In the genomic region with DNA sequence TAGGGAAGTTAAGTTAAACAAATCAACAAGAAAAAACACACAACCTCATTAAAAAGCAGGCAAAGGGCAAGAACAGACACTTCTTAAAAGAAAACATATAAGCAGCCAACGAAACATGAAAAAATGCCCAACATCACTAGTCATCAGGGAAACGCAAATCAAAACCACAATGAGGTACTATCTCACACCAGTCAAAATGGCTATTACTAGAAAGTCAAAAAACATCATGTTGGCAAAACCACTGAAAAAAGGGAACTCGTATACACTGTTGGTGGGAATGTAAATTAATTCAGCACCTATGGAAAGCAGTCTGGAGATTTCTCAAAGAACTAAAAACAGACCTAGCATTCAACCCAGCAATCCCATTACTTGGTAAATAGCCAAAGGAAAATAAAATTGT, we compare ENCODE assay signal across 18 cellular contexts. TPM values are rescaled to one million over a fixed set of nuclear protein-coding genes. Genes with fewer than 3 reads are reported as not detected.
DNase-seq lines count a peak whose midpoint lies in the region; ATAC-seq and TF ChIP-seq lines count a peak whose summit lies in the region.
"Had no signal": no experiment of that assay in that cellular context is flagged by ENCODE, and none has a peak within 500 bp of the region (broad histone marks: within the 10 kb centered on the region; RNA-seq: fewer than 3 reads in every experiment).

No MANE protein-coding gene starts in this region.

- no peak overlapping the region for H3K4me3 ChIP-seq in PC-3 (ENCODE audit: low read length)
- H3K4me3 ChIP-seq in epithelial cell of esophagus (ENCODE audit: low read length): no peak overlapping the region
- H3K4me3 ChIP-seq: cardiac muscle cell had no signal

- no peaks in the 10 kb centered on the region for H3K27me3 ChIP-seq in PC-3 (ENCODE audit: low read length)
- H3K27me3 ChIP-seq: cardiac muscle cell had no signal

- no peaks in the 10 kb centered on the region for H4K20me1 ChIP-seq in PC-3 (ENCODE audit: low read length)

- no peak overlapping the region for H3K9ac ChIP-seq in PC-3 (ENCODE audit: low read length)

- H3K27ac ChIP-seq in PC-3 (ENCODE audit: low read length): peak overlapping the region; percentile 81
- H3K27ac ChIP-seq: cardiac muscle cell had no signal

- no peak overlapping the region for H2AFZ ChIP-seq in PC-3 (ENCODE audit: low read length)

- no peaks in the 10 kb centered on the region for H3K36me3 ChIP-seq in PC-3 (ENCODE audit: low read depth, low read length)
- H3K36me3 ChIP-seq: cardiac muscle cell had no signal

- no peak overlapping the region for H3K4me3 Mint-ChIP-seq in naive B cell
- no peak overlapping the region for H3K4me3 Mint-ChIP-seq in activated CD8-positive, alpha-beta T cell treated with anti-CD3 and anti-CD28 coated beads for 36 hours
- H3K4me3 Mint-ChIP-seq: activated T-helper 17 cell treated with anti-CD3 and anti-CD28 coated beads, Interleukin-2, amount 50 U/mL, for 72 hours; CD4-positive, CD25-positive, alpha-beta regulatory T cell; immature natural killer cell; T-helper 2 cell treated with Interferon-gamma antibody and Interleukin-4, amounts not matched to agents 5 μg/mL and 100 μg/mL, for 36 hours had no signal

- DNase-seq in EL (peak; percentile 84), PC-3 (peak; percentile 51), epithelial cell of esophagus (ENCODE audit: low read depth) (peak; percentile 82), naive B cell (no peak), GM20000 (ENCODE audit: low spot score) (no peak), foreskin melanocyte (no peak), NCI-H1105 treated with DMSO at 0.1 percent for 48 hours (lab: John Stamatoyannopoulos, UW) (no peak)
- DNase-seq in activated CD8-positive, alpha-beta T cell treated with anti-CD3 and anti-CD28 coated beads for 36 hours: no peak
- DNase-seq: CD4-positive, CD25-positive, alpha-beta regulatory T cell; erythroblast; immature natural killer cell; NCI-H1092; NCI-H446; stimulated activated CD4-positive, alpha-beta T cell treated with anti-CD3 and anti-CD28 coated beads, Interleukin-2, amount 100 ng/mL, for 48 hours; stimulated activated naive CD4-positive, alpha-beta T cell had no signal

- peaks cover 44% of the 10 kb centered on the region for H3K4me1 ChIP-seq in PC-3 (ENCODE audit: insufficient read depth, low read length)

- no peaks in the 10 kb centered on the region for H3K27me3 Mint-ChIP-seq in naive B cell
- no peaks in the 10 kb centered on the region for H3K27me3 Mint-ChIP-seq in activated CD8-positive, alpha-beta T cell treated with anti-CD3 and anti-CD28 coated beads for 36 hours
- H3K27me3 Mint-ChIP-seq: activated T-helper 17 cell treated with anti-CD3 and anti-CD28 coated beads, Interleukin-2, amount 50 U/mL, for 72 hours had no signal

- TF ChIP-seq CTCF in PC-3 (conservative IDR thresholded peaks at IDR 0.05; ENCODE audit: low read depth, low read length) (no peak), epithelial cell of esophagus (IDR thresholded peaks at IDR 0.05; ENCODE audit: insufficient read depth, low read depth, low read length, missing control alignments) (no peak), GM20000 (IDR thresholded peaks at IDR 0.05; ENCODE audit: extremely low read depth, missing control alignments) (no peak)
- no peak for TF ChIP-seq CTCF in activated CD8-positive, alpha-beta T cell treated with anti-CD3 and anti-CD28 coated beads for 36 hours (IDR thresholded peaks at IDR 0.05)

- no peaks in the 10 kb centered on the region for H3K9me3 ChIP-seq in PC-3 (ENCODE audit: low read length)

- no peaks in the 10 kb centered on the region for H3K79me2 ChIP-seq in PC-3 (ENCODE audit: low read length)

- ATAC-seq in PC-3 (no peak), naive B cell (ENCODE audit: low read depth in 2 of 2) (peak; percentile 21 to 37)
- ATAC-seq in activated CD8-positive, alpha-beta T cell treated with anti-CD3 and anti-CD28 coated beads for 36 hours: no peak
- ATAC-seq: activated T-helper 17 cell treated with anti-CD3 and anti-CD28 coated beads, Interleukin-2, amount 50 U/mL, for 72 hours had no signal

- CTCF ChIA-PET in PC-3 (lab: Charles Lee): no interaction called here
- CTCF ChIA-PET in activated CD8-positive, alpha-beta T cell treated with anti-CD3 and anti-CD28 coated beads for 36 hours (lab: Charles Lee): no interaction called here

- H3K9me3 Mint-ChIP-seq in naive B cell: no peaks in the 10 kb centered on the region
- no peaks in the 10 kb centered on the region for H3K9me3 Mint-ChIP-seq in activated CD8-positive, alpha-beta T cell treated with anti-CD3 and anti-CD28 coated beads for 36 hours
- H3K9me3 Mint-ChIP-seq: activated T-helper 17 cell treated with anti-CD3 and anti-CD28 coated beads, Interleukin-2, amount 50 U/mL, for 72 hours; CD4-positive, CD25-positive, alpha-beta regulatory T cell; immature natural killer cell; T-helper 2 cell treated with Interferon-gamma antibody and Interleukin-4, amounts not matched to agents 5 μg/mL and 100 μg/mL, for 36 hours had no signal

- intact Hi-C loops in PC-3 (cut with micrococcal nuclease): no loop called here
- intact Hi-C loops in activated CD8-positive, alpha-beta T cell treated with anti-CD3 and anti-CD28 coated beads for 36 hours (cut with micrococcal nuclease): no loop called here

- no peaks in the 10 kb centered on the region for H3K9me2 ChIP-seq in PC-3 (replicated peaks; ENCODE audit: low read length)

- peaks cover 0 to 5% (median 0%) of the 10 kb centered on the region in 3 donors for H3K4me1 Mint-ChIP-seq in naive B cell
- H3K4me1 Mint-ChIP-seq in activated CD8-positive, alpha-beta T cell treated with anti-CD3 and anti-CD28 coated beads for 36 hours (ENCODE audit: low read depth): no peaks in the 10 kb centered on the region
- H3K4me1 Mint-ChIP-seq: activated T-helper 17 cell treated with anti-CD3 and anti-CD28 coated beads, Interleukin-2, amount 50 U/mL, for 72 hours; CD4-positive, CD25-positive, alpha-beta regulatory T cell; immature natural killer cell had no signal

- H3K4me2 ChIP-seq in PC-3 (ENCODE audit: low read length): no peak overlapping the region

- peak overlapping the region in 1 of 6 donors; percentile 5 for H3K27ac Mint-ChIP-seq in naive B cell
- no peak overlapping the region for H3K27ac Mint-ChIP-seq in activated CD8-positive, alpha-beta T cell treated with anti-CD3 and anti-CD28 coated beads for 36 hours
- H3K27ac Mint-ChIP-seq: activated T-helper 17 cell treated with anti-CD3 and anti-CD28 coated beads, Interleukin-2, amount 50 U/mL, for 72 hours; CD4-positive, CD25-positive, alpha-beta regulatory T cell; immature natural killer cell; T-helper 2 cell treated with Interferon-gamma antibody and Interleukin-4, amounts not matched to agents 5 μg/mL and 100 μg/mL, for 36 hours had no signal

- no peaks in the 10 kb centered on the region for H3K36me3 Mint-ChIP-seq in naive B cell
- H3K36me3 Mint-ChIP-seq in activated CD8-positive, alpha-beta T cell treated with anti-CD3 and anti-CD28 coated beads for 36 hours (ENCODE audit: low read depth): no peaks in the 10 kb centered on the region
- H3K36me3 Mint-ChIP-seq: CD4-positive, CD25-positive, alpha-beta regulatory T cell; immature natural killer cell had no signal

- POLR2A ChIA-PET in PC-3 (lab: Charles Lee; ENCODE audit: unreplicated experiment): no interaction called here
- POLR2A ChIA-PET in activated CD8-positive, alpha-beta T cell treated with anti-CD3 and anti-CD28 coated beads for 36 hours (lab: Charles Lee): no interaction called here

- no TSS peak for BruUV-seq in PC-3 (replicated peaks; lab: Mats Ljungman, UMichigan)

- H3F3A ChIP-seq in PC-3 (ENCODE audit: low read length, unreplicated experiment): no peaks in the 10 kb centered on the region

RNA-seq across cellular contexts. Expression of a gene that starts 51.1 kb away (rescaled TPM):
- 1.2 and 2.4 TPM in 2 replicates for total RNA-seq in PC-3 (2014; rRNA removed)
- polyA plus RNA-seq in naive B cell (ENCODE audit: low read depth in 6 of 6): 1 to 10 TPM in 1 of 6 donors, under 1 TPM in 3, not detected in 2; 0.13 to 1.2 (median 0.49) TPM
- 1 to 10 TPM; 1.5 TPM for total RNA-seq in activated CD8-positive, alpha-beta T cell treated with anti-CD3 and anti-CD28 coated beads for 36 hours

RNA-seq across cellular contexts. Expression of a gene that starts 51.1 kb away (rescaled TPM):
- 44.2 and 53.0 TPM in 2 replicates for total RNA-seq in PC-3 (2014; rRNA removed)
- polyA plus RNA-seq in naive B cell (ENCODE audit: low read depth in 6 of 6): 10 to 100 TPM in 5 of 6 donors, 1 to 10 TPM in 1; 9.2 to 30.3 (median 21.1) TPM
- 10 to 100 TPM; 76.7 to 78.5 TPM for total RNA-seq in activated CD8-positive, alpha-beta T cell treated with anti-CD3 and anti-CD28 coated beads for 36 hours

Comparison
In these comparisons a context has a peak if more than half of its experiments do, and no peak if none do; other contexts are left out.
1. DNase-seq: peak in EL (single experiment), PC-3 (single experiment) and epithelial cell of esophagus (single experiment); none in naive B cell (single experiment), GM20000 (single experiment), foreskin melanocyte (single experiment), NCI-H1105 treated with DMSO at 0.1 percent for 48 hours (single experiment) and activated CD8-positive, alpha-beta T cell treated with anti-CD3 and anti-CD28 coated beads for 36 hours (single experiment).
2. ATAC-seq: peak in naive B cell (2 of 2); none in PC-3 (single experiment) and activated CD8-positive, alpha-beta T cell treated with anti-CD3 and anti-CD28 coated beads for 36 hours (single experiment).